ENCODE assay signal across 8 cellular contexts in the genomic region with DNA sequence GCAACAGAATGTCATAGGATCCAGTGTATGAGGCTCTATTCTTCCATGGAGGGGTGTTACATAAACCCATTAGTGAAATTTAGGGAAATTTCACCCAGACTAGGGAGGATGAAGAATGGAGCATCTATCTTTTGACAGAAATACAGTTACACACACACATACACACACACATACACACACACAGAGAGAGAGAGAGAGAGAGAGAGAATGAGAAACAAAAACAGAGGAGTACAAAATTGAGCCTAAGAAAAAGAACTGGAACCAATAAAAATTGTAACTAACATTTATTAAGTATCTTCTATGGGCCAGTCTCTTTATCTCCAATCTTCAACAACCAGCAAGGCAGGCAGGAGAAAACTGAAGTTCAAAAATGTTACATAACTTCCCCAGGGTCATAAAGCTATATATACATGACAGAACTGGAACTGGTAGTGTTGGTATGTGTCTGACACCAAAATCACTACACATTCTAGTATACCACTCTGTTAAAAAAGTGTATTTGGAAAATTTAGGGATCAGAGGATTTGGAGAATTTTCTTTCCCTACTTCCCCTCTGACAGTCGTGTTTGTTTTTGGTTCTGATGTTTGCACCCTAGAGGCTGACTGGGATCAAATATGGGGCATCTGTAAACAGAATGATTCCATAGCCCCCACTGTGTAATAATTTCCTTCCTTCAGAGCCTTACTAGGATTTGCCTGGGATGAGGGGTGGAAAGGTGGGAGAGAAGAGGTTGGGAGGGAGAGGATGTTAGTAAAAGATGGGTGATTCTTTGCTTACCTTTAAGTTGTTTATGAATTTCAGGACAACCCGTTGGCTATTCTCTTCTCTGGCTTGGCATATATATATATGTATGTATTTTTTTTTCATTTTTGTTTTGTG. TPM values are rescaled to one million over a fixed set of nuclear protein-coding genes. Genes with fewer than 3 reads are reported as not detected.
DNase-seq lines count a peak whose midpoint lies in the region; ATAC-seq and TF ChIP-seq lines count a peak whose summit lies in the region.

No MANE protein-coding gene starts in this region.

- TF ChIP-seq EP300 in gastroesophageal sphincter (IDR thresholded peaks at IDR 0.05) = no peak

- no peaks in the 10 kb centered on the region for H3F3A ChIP-seq in SU-DHL-6 (ENCODE audit: insufficient read depth)
- H3F3A ChIP-seq in smooth muscle cell (ENCODE audit: low read depth) = peaks cover 11% of the 10 kb centered on the region

- H3K36me3 ChIP-seq in SU-DHL-6 (ENCODE audit: low read length) = no peaks in the 10 kb centered on the region
- H3K36me3 ChIP-seq in gastroesophageal sphincter = no peaks in the 10 kb centered on the region
- H3K36me3 ChIP-seq in smooth muscle cell (ENCODE audit: low read depth) = no peaks in the 10 kb centered on the region

- 23 to 24% methylated on average over 2 of the region's 2 CpGs for WGBS in gastroesophageal sphincter (ENCODE audit: low coverage in 1 of 2), 2 donors
- 70% methylated on average over 2 of the region's 2 CpGs for WGBS in smooth muscle cell (ENCODE audit: low lambda C conversion rate)

- H3K4me2 ChIP-seq in SU-DHL-6 (ENCODE audit: low read depth, low read length, poor library complexity, severe bottlenecking) (peak overlapping the region; percentile 54), smooth muscle cell (peak overlapping the region; percentile 96)

- DNase-seq in NCI-H2171 treated with DMSO at 0.1 percent for 48 hours (lab: John Stamatoyannopoulos, UW) = peak; percentile 45
- DNase-seq in NCI-H2171 (lab: John Stamatoyannopoulos, UW) = no peak
- no peak for DNase-seq in smooth muscle cell (lab: John Stamatoyannopoulos, UW; ENCODE audit: unreplicated experiment)
- DNase-seq in NCI-H2081 (lab: John Stamatoyannopoulos, UW) = no peak
- DNase-seq in central memory CD4-positive, alpha-beta T cell = no peak

- H3K9ac ChIP-seq in SU-DHL-6 (ENCODE audit: low read length) (no peak overlapping the region), smooth muscle cell (ENCODE audit: low read depth) (no peak overlapping the region)

- no peak for ATAC-seq in gastroesophageal sphincter
- no peak for ATAC-seq in GM21515 (IDR thresholded peaks at IDR 0.05; ENCODE audit: unreplicated experiment)

- H3K4me1 ChIP-seq in gastroesophageal sphincter (peaks cover 5 to 50% (median 11%) of the 10 kb centered on the region in 3 donors), smooth muscle cell (ENCODE audit: low read depth) (peaks cover 9% of the 10 kb centered on the region)

- H3K27ac ChIP-seq in SU-DHL-6 (ENCODE audit: low read depth, low read length) (no peak overlapping the region), gastroesophageal sphincter (peak overlapping the region; percentile 68 to 100 (median 96)), smooth muscle cell (ENCODE audit: low read depth) (peak overlapping the region; percentile 84)

- H2AFZ ChIP-seq in SU-DHL-6 (ENCODE audit: low read depth, low read length, severe bottlenecking) (no peak overlapping the region), smooth muscle cell (ENCODE audit: low read depth) (peak overlapping the region; percentile 100)

- no peaks in the 10 kb centered on the region for H4K20me1 ChIP-seq in SU-DHL-6 (ENCODE audit: low read depth, low read length)
- peaks cover 17% of the 10 kb centered on the region for H4K20me1 ChIP-seq in smooth muscle cell (ENCODE audit: low read depth)

- no peak for TF ChIP-seq POLR2A in gastroesophageal sphincter (IDR thresholded peaks at IDR 0.05)

- TF ChIP-seq CTCF in SU-DHL-6 (IDR thresholded peaks at IDR 0.05; ENCODE audit: insufficient read depth, low read length, poor library complexity, severe bottlenecking) (no peak), gastroesophageal sphincter (IDR thresholded peaks at IDR 0.05) (no peak), smooth muscle cell (IDR thresholded peaks at IDR 0.05; ENCODE audit: borderline replicate concordance, insufficient read depth, poor library complexity, severe bottlenecking) (no peak)

- H3K9me2 ChIP-seq in SU-DHL-6 (replicated peaks; ENCODE audit: insufficient read depth, low read length) = no peaks in the 10 kb centered on the region

- H3K27me3 ChIP-seq in SU-DHL-6 (ENCODE audit: low read length) (no peaks in the 10 kb centered on the region), gastroesophageal sphincter (no peaks in the 10 kb centered on the region), smooth muscle cell (ENCODE audit: low read depth) (no peaks in the 10 kb centered on the region)

- H3K4me3 ChIP-seq in SU-DHL-6 (ENCODE audit: insufficient read depth, low read length, poor library complexity, severe bottlenecking) = no peak overlapping the region
- H3K4me3 ChIP-seq in gastroesophageal sphincter = peak overlapping the region in 1 of 2 donors; percentile 90
- peak overlapping the region; percentile 99 for H3K4me3 ChIP-seq in smooth muscle cell

- H3K9me3 ChIP-seq in SU-DHL-6 (ENCODE audit: insufficient read depth, low read length) (no peaks in the 10 kb centered on the region), gastroesophageal sphincter (no peaks in the 10 kb centered on the region), smooth muscle cell (replicated peaks; ENCODE audit: low read depth) (no peaks in the 10 kb centered on the region)

- H3K79me2 ChIP-seq in SU-DHL-6 (ENCODE audit: insufficient read depth, low read length) = no peaks in the 10 kb centered on the region
- peaks cover 29% of the 10 kb centered on the region for H3K79me2 ChIP-seq in smooth muscle cell (ENCODE audit: low read depth)

RNA-seq across cellular contexts. Expression of a gene that starts 1.0 kb away (rescaled TPM):
- 10 to 100 TPM; 36.4 to 79.9 (median 40.4) TPM for total RNA-seq in gastroesophageal sphincter
- total RNA-seq in smooth muscle cell = 19.1 and 19.4 TPM in 2 replicates
- polyA plus RNA-seq in smooth muscle cell = 2.7 and 4.8 TPM in 2 replicates
